ENCODE assay signal across 39 cellular contexts in the genomic region with DNA sequence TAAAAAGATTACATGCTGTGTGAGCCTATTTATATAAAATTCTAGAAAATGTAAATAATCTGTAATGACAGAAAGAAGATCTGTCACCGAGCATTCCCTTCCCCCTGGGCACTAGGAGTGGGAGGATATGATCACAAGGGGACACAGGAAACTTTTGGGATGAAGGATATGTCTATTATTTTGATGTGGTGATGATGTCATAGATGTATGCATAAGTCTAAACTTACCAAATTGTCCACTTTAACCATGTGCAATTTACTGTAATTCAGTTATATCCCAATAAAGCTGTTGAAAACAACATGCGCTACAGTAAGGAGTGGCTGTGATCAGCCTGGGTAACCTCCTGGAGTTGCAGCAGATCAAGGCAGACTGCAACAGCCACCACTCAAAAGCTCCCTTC.
"Had no signal": no experiment of that assay in that cellular context is flagged by ENCODE, and none has a peak within 500 bp of the region (broad histone marks: within the 10 kb centered on the region; RNA-seq: fewer than 3 reads in every experiment).

No MANE protein-coding gene starts in this region.

- H3K36me3 Mint-ChIP-seq: activated naive CD4-positive, alpha-beta T cell treated with anti-CD3 and anti-CD28 coated beads, Interleukin-2, amount 10 ng/mL, durations not matched to agents 7 days and 5 days; activated naive CD4-positive, alpha-beta T cell treated with anti-CD3 and anti-CD28 coated beads, Interleukin-2, amount 50 U/mL, for 24 hours; activated naive CD4-positive, alpha-beta T cell treated with anti-CD3 and anti-CD28 coated beads, Interleukin-2, amount 50 U/mL, for 72 hours; activated naive CD8-positive, alpha-beta T cell; activated naive CD8-positive, alpha-beta T cell treated with anti-CD3 and anti-CD28 coated beads for 36 hours; activated naive CD8-positive, alpha-beta T cell treated with anti-CD3 and anti-CD28 coated beads, Interleukin-2, amount 10 ng/mL, durations not matched to agents 7 days and 5 days had no signal

- DNase-seq: activated effector memory CD4-positive, alpha-beta T cell treated with anti-CD3 and anti-CD28 coated beads, Interleukin-2, amount 50 U/mL, for 16 hours; activated effector memory CD4-positive, alpha-beta T cell treated with Interleukin-2 at 50 U/mL for 16 hours; activated gamma-delta T cell; activated gamma-delta T cell treated with Interleukin-2 at 50 U/mL for 16 hours; activated naive CD4-positive, alpha-beta T cell; activated naive CD4-positive, alpha-beta T cell treated with anti-CD3 and anti-CD28 coated beads for 36 hours; activated naive CD4-positive, alpha-beta T cell treated with anti-CD3 and anti-CD28 coated beads, Interleukin-2, amount 10 ng/mL, durations not matched to agents 7 days and 5 days; activated naive CD4-positive, alpha-beta T cell treated with anti-CD3 and anti-CD28 coated beads, Interleukin-2, amount 50 U/mL, for 16 hours; activated naive CD4-positive, alpha-beta T cell treated with Interleukin-2 at 50 U/mL for 16 hours; activated naive CD8-positive, alpha-beta T cell treated with anti-CD3 and anti-CD28 coated beads for 36 hours; activated naive CD8-positive, alpha-beta T cell treated with anti-CD3 and anti-CD28 coated beads, Interleukin-2, amount 10 ng/mL, durations not matched to agents 7 days and 5 days; activated naive CD8-positive, alpha-beta T cell treated with anti-CD3 and anti-CD28 coated beads, Interleukin-2, amount 50 U/mL, for 24 hours; activated T-cell treated with anti-CD3 and anti-CD28 coated beads, Interleukin-2, amount 50 U/mL, for 1 hour; activated T-cell treated with anti-CD3 and anti-CD28 coated beads, Interleukin-2, amount 50 U/mL, for 24 hours; activated T-cell treated with anti-CD3 and anti-CD28 coated beads, Interleukin-2, amount 50 U/mL, for 4 hours; activated T-cell treated with anti-CD3 and anti-CD28 coated beads, Interleukin-2, amount 50 U/mL, for 48 hours; activated T-cell treated with anti-CD3 and anti-CD28 coated beads, Interleukin-2, amount 50 U/mL, for 72 hours; amniotic stem cell; amygdala; anterior cingulate cortex; aorta; body of pancreas; brain microvascular endothelial cell; caudate nucleus; central memory CD4-positive, alpha-beta T cell; cerebellar nuclear complex had no signal

- FAIRE-seq: astrocyte had no signal

- H3K9me3 Mint-ChIP-seq: activated naive CD4-positive, alpha-beta T cell treated with anti-CD3 and anti-CD28 coated beads, Interleukin-2, amount 10 ng/mL, durations not matched to agents 7 days and 5 days; activated T-cell treated with anti-CD3 and anti-CD28 coated beads, Interleukin-2, amount 50 U/mL, for 24 hours; activated T-helper 1 cell treated with anti-CD3 and anti-CD28 coated beads, Interleukin-12 subunit alpha, Interleukin-12 subunit beta, Interleukin-2, Interleukin-4 antibody, amounts not matched to agents 30 ng/mL and 10 ng/mL and 1 ng/mL, durations not matched to agents 14 hours and 24 hours and 36 hours had no signal

- H3K27ac ChIP-seq: adrenal gland, ascending aorta, body of pancreas, brain microvascular endothelial cell, breast epithelium, cardiac muscle cell had no signal

- H3K36me3 ChIP-seq: adrenal gland, ascending aorta, brain microvascular endothelial cell, breast epithelium, cardiac muscle cell had no signal

- H3K9me3 ChIP-seq: body of pancreas had no signal

- H3K4me3 ChIP-seq: adrenal gland, ascending aorta, body of pancreas, breast epithelium, cardiac muscle cell had no signal

- H3K4me3 Mint-ChIP-seq: activated naive CD4-positive, alpha-beta T cell treated with anti-CD3 and anti-CD28 coated beads for 36 hours; activated naive CD4-positive, alpha-beta T cell treated with anti-CD3 and anti-CD28 coated beads, Interleukin-2, amount 10 ng/mL, durations not matched to agents 7 days and 5 days; activated naive CD4-positive, alpha-beta T cell treated with anti-CD3 and anti-CD28 coated beads, Interleukin-2, amount 50 U/mL, for 24 hours; activated naive CD8-positive, alpha-beta T cell; activated naive CD8-positive, alpha-beta T cell treated with anti-CD3 and anti-CD28 coated beads for 36 hours; activated naive CD8-positive, alpha-beta T cell treated with anti-CD3 and anti-CD28 coated beads, Interleukin-2, amount 10 ng/mL, durations not matched to agents 7 days and 5 days; activated naive CD8-positive, alpha-beta T cell treated with anti-CD3 and anti-CD28 coated beads, Interleukin-2, amount 50 U/mL, for 24 hours; activated T-cell treated with anti-CD3 and anti-CD28 coated beads, Interleukin-2, amount 50 U/mL, for 24 hours; activated T-cell treated with anti-CD3 and anti-CD28 coated beads, Interleukin-2, amount 50 U/mL, for 4 hours; activated T-cell treated with anti-CD3 and anti-CD28 coated beads, Interleukin-2, amount 50 U/mL, for 72 hours; activated T-helper 1 cell treated with anti-CD3 and anti-CD28 coated beads, Interleukin-12 subunit alpha, Interleukin-12 subunit beta, Interleukin-2, Interleukin-4 antibody, amounts not matched to agents 30 ng/mL and 10 ng/mL and 1 ng/mL, durations not matched to agents 14 hours and 24 hours and 36 hours; activated T-helper 17 cell treated with anti-CD3 and anti-CD28 coated beads, Interleukin-2, amount 50 U/mL, for 72 hours; brain; central memory CD8-positive, alpha-beta T cell had no signal

- H3K27ac Mint-ChIP-seq: activated naive CD4-positive, alpha-beta T cell treated with anti-CD3 and anti-CD28 coated beads for 36 hours; activated naive CD4-positive, alpha-beta T cell treated with anti-CD3 and anti-CD28 coated beads, Interleukin-2, amount 10 ng/mL, durations not matched to agents 7 days and 5 days; activated naive CD4-positive, alpha-beta T cell treated with anti-CD3 and anti-CD28 coated beads, Interleukin-2, amount 50 U/mL, for 24 hours; activated naive CD4-positive, alpha-beta T cell treated with anti-CD3 and anti-CD28 coated beads, Interleukin-2, amount 50 U/mL, for 72 hours; activated naive CD8-positive, alpha-beta T cell; activated naive CD8-positive, alpha-beta T cell treated with anti-CD3 and anti-CD28 coated beads for 36 hours; activated naive CD8-positive, alpha-beta T cell treated with anti-CD3 and anti-CD28 coated beads, Interleukin-2, amount 10 ng/mL, durations not matched to agents 7 days and 5 days; activated naive CD8-positive, alpha-beta T cell treated with anti-CD3 and anti-CD28 coated beads, Interleukin-2, amount 50 U/mL, for 24 hours; activated T-cell treated with anti-CD3 and anti-CD28 coated beads, Interleukin-2, amount 50 U/mL, for 24 hours; activated T-cell treated with anti-CD3 and anti-CD28 coated beads, Interleukin-2, amount 50 U/mL, for 72 hours; activated T-helper 1 cell treated with anti-CD3 and anti-CD28 coated beads, Interleukin-12 subunit alpha, Interleukin-12 subunit beta, Interleukin-2, Interleukin-4 antibody, amounts not matched to agents 30 ng/mL and 10 ng/mL and 1 ng/mL, durations not matched to agents 14 hours and 24 hours and 36 hours; activated T-helper 17 cell treated with anti-CD3 and anti-CD28 coated beads, Interleukin-2, amount 50 U/mL, for 72 hours; activated T-helper 2 cell treated with anti-CD3 and anti-CD28 coated beads, Interferon-gamma antibody, Interleukin-2, Interleukin-4, amounts not matched to agents 10 μg/mL and 5 μg/mL and 100 μg/mL, durations not matched to agents 14 hours and 24 hours and 36 hours; brain had no signal

- H3K4me1 ChIP-seq: ascending aorta, body of pancreas, breast epithelium had no signal

- H3K4me1 Mint-ChIP-seq: activated naive CD4-positive, alpha-beta T cell treated with anti-CD3 and anti-CD28 coated beads, Interleukin-2, amount 10 ng/mL, durations not matched to agents 7 days and 5 days; activated naive CD4-positive, alpha-beta T cell treated with anti-CD3 and anti-CD28 coated beads, Interleukin-2, amount 50 U/mL, for 24 hours; activated naive CD8-positive, alpha-beta T cell treated with anti-CD3 and anti-CD28 coated beads for 36 hours; activated naive CD8-positive, alpha-beta T cell treated with anti-CD3 and anti-CD28 coated beads, Interleukin-2, amount 10 ng/mL, durations not matched to agents 7 days and 5 days; activated naive CD8-positive, alpha-beta T cell treated with anti-CD3 and anti-CD28 coated beads, Interleukin-2, amount 50 U/mL, for 24 hours; activated T-helper 17 cell treated with anti-CD3 and anti-CD28 coated beads, Interleukin-2, amount 50 U/mL, for 72 hours; central memory CD8-positive, alpha-beta T cell had no signal

- ATAC-seq: activated naive CD4-positive, alpha-beta T cell treated with anti-CD3 and anti-CD28 coated beads, Interleukin-2, amount 50 U/mL, for 72 hours; activated naive CD8-positive, alpha-beta T cell treated with anti-CD3 and anti-CD28 coated beads, Interleukin-2, amount 50 U/mL, for 24 hours; activated T-cell treated with anti-CD3 and anti-CD28 coated beads, Interleukin-2, amount 50 U/mL, for 4 hours; activated T-cell treated with anti-CD3 and anti-CD28 coated beads, Interleukin-2, amount 50 U/mL, for 72 hours; activated T-helper 17 cell treated with anti-CD3 and anti-CD28 coated beads, Interleukin-2, amount 50 U/mL, for 72 hours; body of pancreas had no signal

- H3K27me3 Mint-ChIP-seq: activated naive CD8-positive, alpha-beta T cell treated with anti-CD3 and anti-CD28 coated beads for 36 hours; activated T-cell treated with anti-CD3 and anti-CD28 coated beads, Interleukin-2, amount 50 U/mL, for 24 hours; brain had no signal

- H3K27me3 ChIP-seq: adrenal gland, ascending aorta, body of pancreas, brain microvascular endothelial cell, breast epithelium, cardiac muscle cell had no signal
